ENCODE assay signal across 1 cellular context in genomic region chr6:53496797-53497196, GRCh38.
TF ChIP-seq lines count a peak whose summit lies in the region.

No MANE protein-coding gene starts in this region.

TF ChIP-seq in IMR-90, 13 proteins besides CTCF, POLR2A, EP300 and RAD21 (continued from another document):
- TF ChIP-seq, protein P1, sequence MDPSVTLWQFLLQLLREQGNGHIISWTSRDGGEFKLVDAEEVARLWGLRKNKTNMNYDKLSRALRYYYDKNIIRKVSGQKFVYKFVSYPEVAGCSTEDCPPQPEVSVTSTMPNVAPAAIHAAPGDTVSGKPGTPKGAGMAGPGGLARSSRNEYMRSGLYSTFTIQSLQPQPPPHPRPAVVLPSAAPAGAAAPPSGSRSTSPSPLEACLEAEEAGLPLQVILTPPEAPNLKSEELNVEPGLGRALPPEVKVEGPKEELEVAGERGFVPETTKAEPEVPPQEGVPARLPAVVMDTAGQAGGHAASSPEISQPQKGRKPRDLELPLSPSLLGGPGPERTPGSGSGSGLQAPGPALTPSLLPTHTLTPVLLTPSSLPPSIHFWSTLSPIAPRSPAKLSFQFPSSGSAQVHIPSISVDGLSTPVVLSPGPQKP (IDR thresholded peaks at IDR 0.05; ENCODE audit: borderline replicate concordance, low read depth, low read length) = no peak
- no peak for TF ChIP-seq MXI1 (IDR thresholded peaks at IDR 0.05; ENCODE audit: borderline replicate concordance, low read depth, low read length)
- TF ChIP-seq RFX5 (IDR thresholded peaks at IDR 0.05; ENCODE audit: low read depth, low read length) = no peak
- TF ChIP-seq, protein P2, sequence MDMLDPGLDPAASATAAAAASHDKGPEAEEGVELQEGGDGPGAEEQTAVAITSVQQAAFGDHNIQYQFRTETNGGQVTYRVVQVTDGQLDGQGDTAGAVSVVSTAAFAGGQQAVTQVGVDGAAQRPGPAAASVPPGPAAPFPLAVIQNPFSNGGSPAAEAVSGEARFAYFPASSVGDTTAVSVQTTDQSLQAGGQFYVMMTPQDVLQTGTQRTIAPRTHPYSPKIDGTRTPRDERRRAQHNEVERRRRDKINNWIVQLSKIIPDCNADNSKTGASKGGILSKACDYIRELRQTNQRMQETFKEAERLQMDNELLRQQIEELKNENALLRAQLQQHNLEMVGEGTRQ (IDR thresholded peaks at IDR 0.05; ENCODE audit: low read depth, low read length) = no peak
- no peak for TF ChIP-seq CHD1 (IDR thresholded peaks at IDR 0.05; ENCODE audit: low read depth, low read length)
